In the genomic region with DNA sequence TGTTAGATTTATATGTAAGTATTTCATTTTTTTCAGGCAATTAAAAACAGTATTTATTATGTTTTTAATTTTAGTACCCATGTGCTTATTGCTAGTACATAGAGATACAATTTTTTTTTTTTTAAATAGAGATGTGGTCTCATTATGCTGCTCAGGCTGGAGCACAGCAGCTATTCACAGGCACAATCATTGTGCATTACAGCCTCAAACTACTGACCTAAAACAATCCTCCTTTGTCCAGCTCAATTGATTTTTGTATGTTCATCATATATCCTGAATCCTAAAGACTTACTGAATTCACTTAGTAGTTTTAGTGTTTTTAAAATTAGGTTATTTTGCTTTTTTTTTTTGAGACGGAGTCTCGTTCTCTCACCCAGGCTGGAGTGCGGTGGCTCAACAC, we compare ENCODE assay signal across 5 cellular contexts.
"Had no signal": no experiment of that assay in that cellular context is flagged by ENCODE, and none has a peak within 500 bp of the region (broad histone marks: within the 10 kb centered on the region; RNA-seq: fewer than 3 reads in every experiment).

No MANE protein-coding gene starts in this region.

- DNase-seq: H9, HFFc6, IMR-90, KG1 had no signal

- H3K27ac Mint-ChIP-seq: GM23338, H9, HFFc6 had no signal

- H3K9me3 Mint-ChIP-seq: GM23338, H9, HFFc6 had no signal

- H3K4me3 Mint-ChIP-seq: GM23338, H9, HFFc6 had no signal
